Comparison of ENCODE assay signal across 9 cellular contexts in genomic region chr1:58848818-58849411, GRCh38.
DNase-seq lines count a peak whose midpoint lies in the region; ATAC-seq and TF ChIP-seq lines count a peak whose summit lies in the region.
"Had no signal": no experiment of that assay in that cellular context is flagged by ENCODE, and none has a peak within 500 bp of the region (broad histone marks: within the 10 kb centered on the region; RNA-seq: fewer than 3 reads in every experiment).

No MANE protein-coding gene starts in this region.

- H3K4me1 ChIP-seq in neuronal stem cell (ENCODE audit: control insufficient read depth in 2 of 2, insufficient read depth in 1 of 2, low read depth in 1 of 2, low read length in 2 of 2), result peaks cover 6 to 14% of the 10 kb centered on the region in 2 donors

- H3K36me3 Mint-ChIP-seq in Calu3 (ENCODE audit: insufficient read depth, unreplicated experiment) (peaks cover 6% of the 10 kb centered on the region), natural killer cell (no peaks in the 10 kb centered on the region)
- H3K36me3 Mint-ChIP-seq in activated naive CD4-positive, alpha-beta T cell treated with anti-CD3 and anti-CD28 coated beads, Interleukin-2, amount 10 ng/mL, durations not matched to agents 7 days and 5 days, result no peaks in the 10 kb centered on the region

- H3K79me1 ChIP-seq in neuronal stem cell (ENCODE audit: low read depth, low read length), result no peaks in the 10 kb centered on the region

- H2BK15ac ChIP-seq in neuronal stem cell (ENCODE audit: low read length), result no peak overlapping the region

- H3K4ac ChIP-seq in neuronal stem cell (ENCODE audit: low read length), result no peak overlapping the region

- H3K27ac Mint-ChIP-seq in Calu3 (ENCODE audit: unreplicated experiment), result peak overlapping the region; percentile 57
- H3K27ac Mint-ChIP-seq in activated naive CD4-positive, alpha-beta T cell treated with anti-CD3 and anti-CD28 coated beads, Interleukin-2, amount 10 ng/mL, durations not matched to agents 7 days and 5 days, result no peak overlapping the region
- H3K27ac Mint-ChIP-seq in natural killer cell, result no peak overlapping the region

- intact Hi-C loops in Calu3 (cut with micrococcal nuclease; ENCODE audit: unreplicated experiment), result no loop called here
- intact Hi-C loops in natural killer cell (cut with micrococcal nuclease), result no loop called here

- no peaks in the 10 kb centered on the region for H3K9me3 Mint-ChIP-seq in Calu3 (ENCODE audit: low read depth, unreplicated experiment)
- H3K9me3 Mint-ChIP-seq in activated naive CD4-positive, alpha-beta T cell treated with anti-CD3 and anti-CD28 coated beads, Interleukin-2, amount 10 ng/mL, durations not matched to agents 7 days and 5 days, result no peaks in the 10 kb centered on the region
- H3K9me3 Mint-ChIP-seq in natural killer cell, result no peaks in the 10 kb centered on the region
- H3K9me3 Mint-ChIP-seq: central memory CD8-positive, alpha-beta T cell had no signal

- peak; percentile 90 for DNase-seq in Calu3
- peak; percentile 86 to 98 for DNase-seq in NCI-H446 (lab: John Stamatoyannopoulos, UW)
- peak; percentile 97 for DNase-seq in epithelial cell of prostate (ENCODE audit: low read depth, low spot score)
- no peak for DNase-seq in neuronal stem cell (ENCODE audit: low spot score)
- DNase-seq in activated naive CD4-positive, alpha-beta T cell treated with anti-CD3 and anti-CD28 coated beads, Interleukin-2, amount 10 ng/mL, durations not matched to agents 7 days and 5 days, result no peak
- DNase-seq in natural killer cell, result no peak

- H4K8ac ChIP-seq in neuronal stem cell (ENCODE audit: low read depth, low read length), result no peak overlapping the region

- ATAC-seq in HG03439 (IDR thresholded peaks at IDR 0.05; ENCODE audit: unreplicated experiment) (no peak), natural killer cell (no peak), HG03108 (IDR thresholded peaks at IDR 0.05; ENCODE audit: unreplicated experiment) (no peak)

- no peaks in the 10 kb centered on the region for H3K27me3 ChIP-seq in neuronal stem cell (ENCODE audit: control insufficient read depth in 3 of 3, insufficient read depth in 3 of 3, low read depth in 1 of 3, low read length in 3 of 3)

- H3K14ac ChIP-seq in neuronal stem cell (ENCODE audit: low read length), result no peak overlapping the region

- CTCF ChIA-PET in Calu3 (lab: Charles Lee), result interaction anchor here (0.6 to 1.3 kb wide), 9 partner anchors 8 to 850 kb away, joined by 3 to 9 read pairs (median 4); partner anchors contain the start of gene JUN
- CTCF ChIA-PET in activated naive CD4-positive, alpha-beta T cell treated with anti-CD3 and anti-CD28 coated beads, Interleukin-2, amount 10 ng/mL, durations not matched to agents 7 days and 5 days (lab: Charles Lee), result no interaction called here

- peak overlapping the region; percentile 89 for H3K27ac ChIP-seq in epithelial cell of prostate
- no peak overlapping the region for H3K27ac ChIP-seq in neuronal stem cell (replicated peaks; ENCODE audit: low read length)

- H3K4me3 ChIP-seq in neuronal stem cell (ENCODE audit: low read length in 2 of 2), result no peak overlapping the region

- peak overlapping the region; percentile 6 for H3K18ac ChIP-seq in neuronal stem cell (ENCODE audit: low read length)

- H3K4me3 Mint-ChIP-seq in Calu3 (ENCODE audit: low read depth, unreplicated experiment) (peak overlapping the region; percentile 38), natural killer cell (no peak overlapping the region)
- H3K4me3 Mint-ChIP-seq in activated naive CD4-positive, alpha-beta T cell treated with anti-CD3 and anti-CD28 coated beads, Interleukin-2, amount 10 ng/mL, durations not matched to agents 7 days and 5 days, result no peak overlapping the region
- H3K4me3 Mint-ChIP-seq: central memory CD8-positive, alpha-beta T cell had no signal

- no peak overlapping the region for H3K23ac ChIP-seq in neuronal stem cell (ENCODE audit: low read depth, low read length, poor library complexity)

- H2BK120ac ChIP-seq in neuronal stem cell (ENCODE audit: low read depth, low read length), result no peak overlapping the region

- H3K27me3 Mint-ChIP-seq in Calu3 (ENCODE audit: unreplicated experiment) (no peaks in the 10 kb centered on the region), natural killer cell (ENCODE audit: low read depth in 2 of 2) (peaks cover 0 to 4% of the 10 kb centered on the region in 2 donors)
- H3K27me3 Mint-ChIP-seq in activated naive CD4-positive, alpha-beta T cell treated with anti-CD3 and anti-CD28 coated beads, Interleukin-2, amount 10 ng/mL, durations not matched to agents 7 days and 5 days, result peaks cover 4% of the 10 kb centered on the region
- H3K27me3 Mint-ChIP-seq: central memory CD8-positive, alpha-beta T cell had no signal

- no peaks in the 10 kb centered on the region for H3K9me3 ChIP-seq in neuronal stem cell (replicated peaks in 1 of 2; ENCODE audit: control insufficient read depth in 2 of 2, insufficient read depth in 1 of 2, low read depth in 1 of 2, low read length in 2 of 2)

- peak overlapping the region; percentile 82 for H2AFZ ChIP-seq in neuronal stem cell (ENCODE audit: low read length)

- no CpG with 5 or more reads among the region's 9 CpGs for WGBS in neuronal stem cell (ENCODE audit: extremely low coverage in 2 of 2, insufficient read length in 2 of 2, insufficient replicate concordance in 1 of 2), 2 donors

- peak; percentile 27 for TF ChIP-seq CTCF in Calu3 (IDR thresholded peaks at IDR 0.05; ENCODE audit: unreplicated experiment)
- no peak for TF ChIP-seq CTCF in natural killer cell (IDR thresholded peaks at IDR 0.05)

- no peak overlapping the region for H4K91ac ChIP-seq in neuronal stem cell (ENCODE audit: low read depth, low read length, poor library complexity)

- no peak overlapping the region for H2BK12ac ChIP-seq in neuronal stem cell (ENCODE audit: low read length)

- no peak overlapping the region for H3K9ac ChIP-seq in neuronal stem cell (ENCODE audit: low read depth, low read length, poor library complexity)

- H3K36me3 ChIP-seq in neuronal stem cell (replicated peaks in 1 of 2; ENCODE audit: control insufficient read depth in 2 of 2, insufficient read depth in 2 of 2, low read length in 2 of 2), result no peaks in the 10 kb centered on the region

- no peak overlapping the region for H2BK5ac ChIP-seq in neuronal stem cell (ENCODE audit: low read length)

- no peak overlapping the region for H2AK5ac ChIP-seq in neuronal stem cell (ENCODE audit: low read depth, low read length)

- no TSS peak for BruUV-seq in Calu3 (replicated peaks; lab: Mats Ljungman, UMichigan)

- H3K4me1 Mint-ChIP-seq in Calu3 (ENCODE audit: low read depth, unreplicated experiment), result peaks cover 44% of the 10 kb centered on the region
- peaks cover 9% of the 10 kb centered on the region for H3K4me1 Mint-ChIP-seq in activated naive CD4-positive, alpha-beta T cell treated with anti-CD3 and anti-CD28 coated beads, Interleukin-2, amount 10 ng/mL, durations not matched to agents 7 days and 5 days
- no peaks in the 10 kb centered on the region for H3K4me1 Mint-ChIP-seq in natural killer cell

- H3K4me2 ChIP-seq in neuronal stem cell (ENCODE audit: insufficient read depth, low read length, poor library complexity, severe bottlenecking), result no peak overlapping the region

Comparison
In these comparisons a context has a peak if more than half of its experiments do, and no peak if none do; other contexts are left out.
1. DNase-seq: peak in Calu3 (single experiment), NCI-H446 (2 of 2) and epithelial cell of prostate (single experiment); none in neuronal stem cell (single experiment), activated naive CD4-positive, alpha-beta T cell treated with anti-CD3 and anti-CD28 coated beads, Interleukin-2, amount 10 ng/mL, durations not matched to agents 7 days and 5 days (single experiment) and natural killer cell (single experiment).